In the genomic region with DNA sequence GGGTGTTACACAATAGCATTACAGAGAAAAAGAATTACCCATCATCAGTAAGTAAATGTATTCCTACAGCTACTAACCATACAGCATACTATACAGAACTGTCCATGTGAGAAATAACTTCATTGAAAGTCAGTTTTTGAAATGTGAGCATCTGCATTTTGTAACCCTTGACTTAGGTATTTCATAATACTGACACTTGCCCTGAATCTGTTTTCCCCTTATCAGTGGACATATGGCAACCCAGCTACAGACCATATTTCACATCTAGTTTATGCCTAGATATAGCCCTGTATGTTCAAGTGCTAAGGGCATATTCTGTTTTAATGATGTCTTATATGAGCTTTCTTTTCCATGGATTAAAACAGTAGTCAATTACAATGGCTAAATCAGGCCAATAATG, we compare ENCODE assay signal across 30 cellular contexts.
DNase-seq lines count a peak whose midpoint lies in the region; ATAC-seq, FAIRE-seq and TF ChIP-seq lines count a peak whose summit lies in the region.
"Had no signal": no experiment of that assay in that cellular context is flagged by ENCODE, and none has a peak within 500 bp of the region (broad histone marks: within the 10 kb centered on the region; RNA-seq: fewer than 3 reads in every experiment).

No MANE protein-coding gene starts in this region.

- H3K9ac ChIP-seq in keratinocyte (ENCODE audit: control insufficient read depth, extremely low read depth, insufficient read depth, low read length): no peak overlapping the region
- H3K9ac ChIP-seq in mesendoderm (ENCODE audit: low read length): no peak overlapping the region

- peak; percentile 14 for DNase-seq in DMS 273 treated with DMSO at 0.1 percent for 48 hours (lab: John Stamatoyannopoulos, UW)
- DNase-seq in HuH-7.5 (ENCODE audit: low spot score): peak; percentile 52
- peak; percentile 9 for DNase-seq in SK-N-DZ (ENCODE audit: low spot score)
- no peak for DNase-seq in keratinocyte (ENCODE audit: low read depth, low spot score)
- no peak for DNase-seq in mesendoderm
- DNase-seq in natural killer cell: no peak
- DNase-seq in foreskin melanocyte: no peak
- DNase-seq: Caco-2; CD8-positive, alpha-beta T cell; DMS79 treated with DMSO at 0.1 percent for 48 hours; HCEC 1CT; KBM-7; MG63; NCI-H1092 treated with DMSO at 0.1 percent for 48 hours; NCI-H1436; NCI-H187 treated with DMSO at 0.1 percent for 48 hours; NCI-H2171 treated with DMSO at 0.1 percent for 48 hours; NCI-H345; NCI-H510A treated with DMSO at 0.1 percent for 48 hours; NCI-H774; NK-92 treated with Interleukin-12 subunit alpha and Interleukin-12 subunit beta, amount 100 ng/mL, for 24 hours; SHP77; SW 1271 had no signal

- no peaks in the 10 kb centered on the region for H4K20me1 ChIP-seq in keratinocyte (ENCODE audit: control insufficient read depth, extremely low read depth, insufficient read depth, low read length)

- H3K4ac ChIP-seq in mesendoderm (ENCODE audit: low read depth, low read length): no peak overlapping the region

- H2BK15ac ChIP-seq in mesendoderm (replicated peaks; ENCODE audit: low read depth): no peak overlapping the region

- H3K56ac ChIP-seq in mesendoderm (ENCODE audit: low read length): no peak overlapping the region

- H3K27me3 ChIP-seq in keratinocyte (ENCODE audit: control insufficient read depth, extremely low read depth, insufficient read depth, low read length) (no peaks in the 10 kb centered on the region), mesendoderm (ENCODE audit: insufficient read depth, low read length, poor library complexity) (no peaks in the 10 kb centered on the region)
- H3K27me3 ChIP-seq: MG63 had no signal

- no peak overlapping the region for H3K4me3 Mint-ChIP-seq in natural killer cell
- H3K4me3 Mint-ChIP-seq: B cell; CD8-positive, alpha-beta T cell; T-helper 1 cell treated with Interleukin-12 subunit alpha and Interleukin-12 subunit beta and Interleukin-4 antibody, amounts not matched to agents 30 μg/mL and 1 μg/mL, for 36 hours had no signal

- no peak overlapping the region for H3K4me2 ChIP-seq in keratinocyte (ENCODE audit: control insufficient read depth, extremely low read depth, insufficient read depth, low read depth, low read length)
- H3K4me2 ChIP-seq in mesendoderm (ENCODE audit: low read length): no peak overlapping the region

- H3K9me1 ChIP-seq in keratinocyte (ENCODE audit: control insufficient read depth, extremely low read depth, insufficient read depth, low read length): no peaks in the 10 kb centered on the region

- no peak overlapping the region for H3K27ac ChIP-seq in keratinocyte (ENCODE audit: control insufficient read depth, insufficient read depth, low read length)
- no peak overlapping the region for H3K27ac ChIP-seq in mesendoderm (ENCODE audit: low read depth, low read length)
- H3K27ac ChIP-seq: C4-2B, HL-60, RWPE1 had no signal

- no peak overlapping the region for H2BK5ac ChIP-seq in mesendoderm (ENCODE audit: low read length)

- H3K4me1 ChIP-seq in keratinocyte (ENCODE audit: control insufficient read depth, extremely low read depth, insufficient read depth, low read length) (no peaks in the 10 kb centered on the region), mesendoderm (ENCODE audit: control insufficient read depth, low read depth, low read length) (no peaks in the 10 kb centered on the region)

- no peaks in the 10 kb centered on the region for H3K9me3 Mint-ChIP-seq in natural killer cell
- H3K9me3 Mint-ChIP-seq: CD8-positive, alpha-beta T cell; T-helper 1 cell treated with Interleukin-12 subunit alpha and Interleukin-12 subunit beta and Interleukin-4 antibody, amounts not matched to agents 30 μg/mL and 1 μg/mL, for 36 hours had no signal

- dilution Hi-C loops in keratinocyte (cut with MboI; ENCODE audit: extremely low pct_ligation_motif_present, low sequenced_read_pairs): no loop called here

- H2AFZ ChIP-seq in keratinocyte (ENCODE audit: control insufficient read depth, low read length): no peak overlapping the region

- no peak for ATAC-seq in natural killer cell
- ATAC-seq: CD8-positive, alpha-beta T cell had no signal

- no peak overlapping the region for H4K5ac ChIP-seq in mesendoderm (ENCODE audit: low read length)

- H3K18ac ChIP-seq in mesendoderm (ENCODE audit: low read length): no peak overlapping the region

- H4K8ac ChIP-seq in mesendoderm (ENCODE audit: low read depth, low read length): no peak overlapping the region

- H3K4me1 Mint-ChIP-seq in natural killer cell: peaks cover 0 to 6% of the 10 kb centered on the region in 2 donors
- H3K4me1 Mint-ChIP-seq: B cell had no signal

- intact Hi-C loops in natural killer cell (cut with micrococcal nuclease): no loop called here

- H3K36me3 ChIP-seq in keratinocyte (ENCODE audit: control insufficient read depth in 2 of 2, extremely low read depth in 1 of 2, insufficient read depth in 2 of 2, low read length in 2 of 2): no peaks in the 10 kb centered on the region
- no peaks in the 10 kb centered on the region for H3K36me3 ChIP-seq in mesendoderm (ENCODE audit: control insufficient read depth, insufficient read depth, low read length)
- H3K36me3 ChIP-seq: MG63 had no signal

- H3K27ac Mint-ChIP-seq in natural killer cell: no peak overlapping the region
- H3K27ac Mint-ChIP-seq: B cell; CD8-positive, alpha-beta T cell; T-helper 1 cell treated with Interleukin-12 subunit alpha and Interleukin-12 subunit beta and Interleukin-4 antibody, amounts not matched to agents 30 μg/mL and 1 μg/mL, for 36 hours had no signal

- TF ChIP-seq CTCF in keratinocyte (optimal IDR thresholded peaks at IDR 0.05 in 1 of 3, IDR thresholded peaks at IDR 0.05 in 1 of 3, conservative IDR thresholded peaks at IDR 0.05 in 1 of 3; ENCODE audit: extremely low read depth in 1 of 3, insufficient read depth in 2 of 3, low read length in 3 of 3): no peak
- no peak for TF ChIP-seq CTCF in natural killer cell (IDR thresholded peaks at IDR 0.05)

- H3K4me3 ChIP-seq in keratinocyte (ENCODE audit: control insufficient read depth in 2 of 3, extremely low read depth in 1 of 3, insufficient read depth in 2 of 3, low read depth in 1 of 3, low read length in 3 of 3) (no peak overlapping the region), mesendoderm (ENCODE audit: low read length) (no peak overlapping the region)
- H3K4me3 ChIP-seq: MG63 had no signal

- H2BK120ac ChIP-seq in mesendoderm (ENCODE audit: low read depth, low read length): no peak overlapping the region

- no peak overlapping the region for H2AK5ac ChIP-seq in mesendoderm (ENCODE audit: low read length)

- FAIRE-seq in keratinocyte (lab: Jason Lieb, UNC): peak; percentile 5
- FAIRE-seq: GM12892, H1 had no signal

- no peak overlapping the region for H3K23ac ChIP-seq in mesendoderm (ENCODE audit: low read length)

- H3K79me2 ChIP-seq in keratinocyte (ENCODE audit: control insufficient read depth, insufficient read depth, low read length): no peaks in the 10 kb centered on the region
- no peaks in the 10 kb centered on the region for H3K79me2 ChIP-seq in mesendoderm (ENCODE audit: control insufficient read depth, insufficient read depth, low read length)

- H3K9me3 ChIP-seq in keratinocyte (ENCODE audit: control insufficient read depth, low read depth, low read length): no peaks in the 10 kb centered on the region
- H3K9me3 ChIP-seq: Caco-2, MG63 had no signal

- no peaks in the 10 kb centered on the region for H3K27me3 Mint-ChIP-seq in natural killer cell (ENCODE audit: low read depth in 2 of 2)
- H3K27me3 Mint-ChIP-seq: B cell had no signal

- H3K79me1 ChIP-seq in mesendoderm (ENCODE audit: low read length): no peaks in the 10 kb centered on the region

- H3K36me3 Mint-ChIP-seq in natural killer cell: peaks cover 6% of the 10 kb centered on the region

Comparison
In these comparisons a context has a peak if more than half of its experiments do, and no peak if none do; other contexts are left out.
1. DNase-seq: peak in DMS 273 treated with DMSO at 0.1 percent for 48 hours (single experiment), HuH-7.5 (single experiment) and SK-N-DZ (single experiment); none in keratinocyte (single experiment), mesendoderm (single experiment), natural killer cell (single experiment) and foreskin melanocyte (single experiment).